13 cellular contexts compared by ENCODE assay signal in genomic region chr5:56003179-56003578, GRCh38. TPM values are rescaled to one million over a fixed set of nuclear protein-coding genes. Genes with fewer than 3 reads are reported as not detected.
DNase-seq lines count a peak whose midpoint lies in the region; ATAC-seq, FAIRE-seq and TF ChIP-seq lines count a peak whose summit lies in the region.
"Had no signal": no experiment of that assay in that cellular context is flagged by ENCODE, and none has a peak within 500 bp of the region (broad histone marks: within the 10 kb centered on the region; RNA-seq: fewer than 3 reads in every experiment).

No MANE protein-coding gene starts in this region.

- H2BK12ac ChIP-seq in mesenchymal stem cell (ENCODE audit: low read length in 2 of 2) = no peak overlapping the region

- peak overlapping the region; percentile 74; the same call in 1 of the 2 replicates for H3K27ac ChIP-seq in IMR-90 (ENCODE audit: insufficient read depth, low read length)
- H3K27ac ChIP-seq in mesenchymal stem cell (ENCODE audit: low read length, poor library complexity, severe bottlenecking) = no peak overlapping the region
- no peak overlapping the region for H3K27ac ChIP-seq in coronary artery
- H3K27ac ChIP-seq: cardiac muscle cell had no signal

- H3K23ac ChIP-seq in IMR-90 (ENCODE audit: low read depth, low read length) = no peak overlapping the region
- H3K23ac ChIP-seq in mesenchymal stem cell (ENCODE audit: low read length in 2 of 2) = no peak overlapping the region

- no peak overlapping the region for H3K56ac ChIP-seq in IMR-90 (ENCODE audit: extremely low read depth, insufficient read depth, low read length)

- peaks cover 3% of the 10 kb centered on the region for H3K9me3 Mint-ChIP-seq in stimulated activated memory B cell treated with anti-CD40 and anti-IgM and Interleukin-4, amounts not matched to agents 10 μg/mL and 1 μg/mL and 100 μg/mL, for 72 hours

- H3K4me1 ChIP-seq in IMR-90 (ENCODE audit: control insufficient read depth, insufficient read depth, low read length) (peaks cover 5% of the 10 kb centered on the region), mesenchymal stem cell (ENCODE audit: control insufficient read depth, insufficient read depth, low read depth, low read length) (no peaks in the 10 kb centered on the region)

- H4K91ac ChIP-seq in IMR-90 (ENCODE audit: insufficient read depth, low read depth, low read length) = no peak overlapping the region
- no peak overlapping the region for H4K91ac ChIP-seq in mesenchymal stem cell (ENCODE audit: low read length)

- H3K36me3 Mint-ChIP-seq in stimulated activated memory B cell treated with anti-CD40 and anti-IgM and Interleukin-4, amounts not matched to agents 10 μg/mL and 1 μg/mL and 100 μg/mL, for 72 hours = no peaks in the 10 kb centered on the region

- H3K9me3 ChIP-seq in IMR-90 (ENCODE audit: control insufficient read depth, insufficient read depth, low read length) = 0 out of 2 replicates have a peak, but pooled peaks cover 2% of the 10 kb centered on the region
- H3K9me3 ChIP-seq in mesenchymal stem cell (ENCODE audit: control insufficient read depth, low read length) = peaks cover 3% of the 10 kb centered on the region

- in situ Hi-C loops in IMR-90 (cut with MboI; ENCODE audit: low sequenced_read_pairs) = no loop called here

- H2BK20ac ChIP-seq in IMR-90 (ENCODE audit: low read depth, low read length) = no peak overlapping the region

- no peak overlapping the region for H3K4me3 Mint-ChIP-seq in stimulated activated memory B cell treated with anti-CD40 and anti-IgM and Interleukin-4, amounts not matched to agents 10 μg/mL and 1 μg/mL and 100 μg/mL, for 72 hours

- H3K27ac Mint-ChIP-seq in stimulated activated memory B cell treated with anti-CD40 and anti-IgM and Interleukin-4, amounts not matched to agents 10 μg/mL and 1 μg/mL and 100 μg/mL, for 72 hours = no peak overlapping the region

- no peak overlapping the region for H3K9ac ChIP-seq in IMR-90 (ENCODE audit: low read depth, low read length)
- H3K9ac ChIP-seq in mesenchymal stem cell (ENCODE audit: low read length) = peak overlapping the region; percentile 43

- POLR2A ChIA-PET in IMR-90 (lab: Charles Lee; ENCODE audit: unreplicated experiment) = no interaction called here

- H3K9me1 ChIP-seq in IMR-90 (ENCODE audit: insufficient read depth, low read length) = no peaks in the 10 kb centered on the region

- H2BK5ac ChIP-seq in IMR-90 (ENCODE audit: low read depth, low read length, poor library complexity, severe bottlenecking) (no peak overlapping the region), mesenchymal stem cell (ENCODE audit: low read depth, low read length, poor library complexity, severe bottlenecking) (no peak overlapping the region)

- TF ChIP-seq CTCF in IMR-90 (conservative IDR thresholded peaks at IDR 0.05; ENCODE audit: low read depth, low read length) (no peak), bronchial epithelial cell (IDR thresholded peaks at IDR 0.05; ENCODE audit: insufficient read depth, low read length, severe bottlenecking) (no peak), coronary artery (IDR thresholded peaks at IDR 0.05) (no peak)

- peak; percentile 64 for DNase-seq in AG08395 (ENCODE audit: low spot score)
- DNase-seq in IMR-90 = peak; percentile 62
- peak; percentile 87 for DNase-seq in bronchial epithelial cell (ENCODE audit: low read depth)
- DNase-seq in mesenchymal stem cell = peak; percentile 65
- DNase-seq in NCI-H1694 treated with DMSO at 0.1 percent for 48 hours (lab: John Stamatoyannopoulos, UW) = no peak
- DNase-seq in coronary artery (ENCODE audit: low spot score) = no peak
- no peak for DNase-seq in stimulated activated CD4-positive, alpha-beta T cell treated with anti-CD3 and anti-CD28 coated beads, Interleukin-4, amount 100 ng/mL, for 24 hours
- DNase-seq: activated T-cell treated with anti-CD3 and anti-CD28 coated beads, Interleukin-2, amount 50 U/mL, for 48 hours; AML-193; glutamatergic neuron; NCI-H1417 had no signal

- H4K20me1 ChIP-seq in IMR-90 (ENCODE audit: insufficient read depth, low read length) = no peaks in the 10 kb centered on the region

- no peak for TF ChIP-seq RAD21 in IMR-90 (IDR thresholded peaks at IDR 0.05; ENCODE audit: low read length)

- no peak overlapping the region for H2AK9ac ChIP-seq in IMR-90 (replicated peaks; ENCODE audit: low read depth, low read length, poor library complexity)

- H3K14ac ChIP-seq in IMR-90 (replicated peaks; ENCODE audit: low read depth, low read length) = no peak overlapping the region
- no peak overlapping the region for H3K14ac ChIP-seq in mesenchymal stem cell (ENCODE audit: low read length in 2 of 2)

- peak overlapping the region; percentile 42 for H3K18ac ChIP-seq in IMR-90 (ENCODE audit: low read depth, low read length)
- H3K18ac ChIP-seq in mesenchymal stem cell (ENCODE audit: low read depth in 1 of 2, low read length in 2 of 2) = no peak overlapping the region

- H3K4me2 ChIP-seq in IMR-90 (ENCODE audit: low read depth, low read length) = no peak overlapping the region
- no peak overlapping the region for H3K4me2 ChIP-seq in mesenchymal stem cell (ENCODE audit: low read length, poor library complexity, severe bottlenecking)

- H4K8ac ChIP-seq in IMR-90 (ENCODE audit: low read depth in 2 of 2, low read length in 2 of 2) (peak overlapping the region; percentile 10 to 16; a peak in 1 of 4 replicates), mesenchymal stem cell (ENCODE audit: low read length) (no peak overlapping the region)

- H3K79me1 ChIP-seq in IMR-90 (ENCODE audit: low read depth in 1 of 2, low read length in 2 of 2) (no peaks in the 10 kb centered on the region), mesenchymal stem cell (replicated peaks; ENCODE audit: low read length, poor library complexity, severe bottlenecking) (no peaks in the 10 kb centered on the region)

- intact Hi-C loops in IMR-90 (cut with micrococcal nuclease) = no loop called here

- no peak for FAIRE-seq in bronchial epithelial cell (lab: Jason Lieb, UNC)

- CTCF ChIA-PET in IMR-90 (lab: Yijun Ruan, JAX) = no interaction called here

- dilution Hi-C loops in IMR-90 (cut with HindIII; ENCODE audit: low sequenced_read_pairs, unreplicated experiment) = no loop called here

- H3K4me3 ChIP-seq in IMR-90 (ENCODE audit: insufficient read depth, low read depth, low read length) = no peak overlapping the region
- no peak overlapping the region for H3K4me3 ChIP-seq in bronchial epithelial cell (ENCODE audit: low read depth, low read length)
- no peak overlapping the region for H3K4me3 ChIP-seq in mesenchymal stem cell (ENCODE audit: insufficient read depth in 1 of 2, low read depth in 1 of 2, low read length in 2 of 2)
- no peak overlapping the region for H3K4me3 ChIP-seq in coronary artery
- H3K4me3 ChIP-seq: cardiac muscle cell had no signal

- H2AK5ac ChIP-seq in IMR-90 (ENCODE audit: low read depth, low read length) = no peak overlapping the region; the same call in 1 of the 2 replicates
- H2AK5ac ChIP-seq in mesenchymal stem cell (ENCODE audit: low read length, severe bottlenecking) = no peak overlapping the region

- H4K5ac ChIP-seq in IMR-90 (ENCODE audit: low read depth, low read length) = 0 out of 2 replicates have a peak overlapping the region, but pooled peaks have one; percentile 55

- H3K27me3 ChIP-seq in IMR-90 (ENCODE audit: control insufficient read depth, insufficient read depth, low read length) (no peaks in the 10 kb centered on the region), bronchial epithelial cell (ENCODE audit: control insufficient read depth, insufficient read depth, low read length) (no peaks in the 10 kb centered on the region), mesenchymal stem cell (ENCODE audit: control insufficient read depth in 1 of 2, insufficient read depth in 1 of 2, low read length in 2 of 2) (no peaks in the 10 kb centered on the region)
- H3K27me3 ChIP-seq: cardiac muscle cell had no signal

- no peaks in the 10 kb centered on the region for H3K36me3 ChIP-seq in IMR-90 (ENCODE audit: control insufficient read depth, insufficient read depth, low read length)
- H3K36me3 ChIP-seq in bronchial epithelial cell (ENCODE audit: control insufficient read depth, insufficient read depth, low read length) = no peaks in the 10 kb centered on the region
- no peaks in the 10 kb centered on the region for H3K36me3 ChIP-seq in mesenchymal stem cell (ENCODE audit: control insufficient read depth in 1 of 2, insufficient read depth in 2 of 2, low read depth in 1 of 2, low read length in 2 of 2)
- H3K36me3 ChIP-seq: cardiac muscle cell had no signal

- peaks cover 14% of the 10 kb centered on the region for H3K4me1 Mint-ChIP-seq in stimulated activated memory B cell treated with anti-CD40 and anti-IgM and Interleukin-4, amounts not matched to agents 10 μg/mL and 1 μg/mL and 100 μg/mL, for 72 hours

- H2BK120ac ChIP-seq in IMR-90 (ENCODE audit: low read depth, low read length) = peak overlapping the region; percentile 17; the same call in 1 of the 2 replicates
- H2BK120ac ChIP-seq in mesenchymal stem cell (ENCODE audit: low read depth, low read length) = peak overlapping the region; percentile 27

- H2AFZ ChIP-seq in IMR-90 (replicated peaks; ENCODE audit: low read length, poor library complexity) = peak overlapping the region; percentile 6
- no peak overlapping the region for H2AFZ ChIP-seq in mesenchymal stem cell (ENCODE audit: low read depth, low read length)

- peak; percentile 83 for ATAC-seq in IMR-90 (ENCODE audit: low read depth)
- no peak for ATAC-seq in stimulated activated memory B cell treated with anti-CD40 and anti-IgM and Interleukin-4, amounts not matched to agents 10 μg/mL and 1 μg/mL and 100 μg/mL, for 72 hours

- 0 out of 2 replicates have a peak overlapping the region, but pooled peaks have one; percentile 6 for H3K4ac ChIP-seq in IMR-90 (ENCODE audit: low read depth, low read length)
- H3K4ac ChIP-seq in mesenchymal stem cell (ENCODE audit: low read depth in 1 of 2, low read length in 2 of 2) = no peak overlapping the region

- H2BK15ac ChIP-seq in IMR-90 (ENCODE audit: low read depth, low read length) (no peak overlapping the region; the same call in 2 of the 3 replicates), mesenchymal stem cell (ENCODE audit: low read depth, poor library complexity, severe bottlenecking) (no peak overlapping the region)

- no TSS peak for BruUV-seq in IMR-90 (replicated peaks; lab: Mats Ljungman, UMichigan)

- no peaks in the 10 kb centered on the region for H3K27me3 Mint-ChIP-seq in stimulated activated memory B cell treated with anti-CD40 and anti-IgM and Interleukin-4, amounts not matched to agents 10 μg/mL and 1 μg/mL and 100 μg/mL, for 72 hours

- TF ChIP-seq POLR2A in IMR-90 (IDR thresholded peaks at IDR 0.05; ENCODE audit: low read depth, low read length) = no peak

- no CpG with 5 or more reads among the region's 2 CpGs for WGBS in IMR-90 (ENCODE audit: extremely low coverage in 2 of 2, insufficient read length in 1 of 2), 2 experiments
- 71% methylated on average over 1 of the region's 2 CpGs for WGBS in mesenchymal stem cell

TF ChIP-seq in IMR-90, 13 proteins besides CTCF, POLR2A, EP300 and RAD21 (continues in another document):
- no peak for TF ChIP-seq RCOR1 (IDR thresholded peaks at IDR 0.05; ENCODE audit: insufficient replicate concordance, low read length)

RNA-seq across cellular contexts. Expression of gene IL6ST, which starts 8.4 kb away (rescaled TPM):
- total RNA-seq in IMR-90 (2012; rRNA removed) (506 and 533 TPM in 2 replicates), bronchial epithelial cell (42.5 and 50.8 TPM in 2 replicates)
- polyA plus RNA-seq in IMR-90 (2012; rRNA removed) = 90.6 and 93.1 TPM in 2 replicates
- polyA plus RNA-seq in IMR-90 (2012; cell fraction: cytosol; rRNA removed) = 8.4 and 8.7 TPM in 2 replicates
- polyA plus RNA-seq in IMR-90 (2012; cell fraction: nucleus; rRNA removed; ENCODE audit: low replicate concordance) = 3.7 and 44.6 TPM in 2 replicates
- 1,394 TPM for polyA plus RNA-seq in mesenchymal stem cell (2013, experiment 1 of 2)
- 1,387 TPM for polyA plus RNA-seq in mesenchymal stem cell (2013, experiment 2 of 2)

Comparison
In these comparisons a context has a peak if more than half of its experiments do, and no peak if none do; other contexts are left out.
1. DNase-seq: peak in AG08395 (single experiment), IMR-90 (single experiment), bronchial epithelial cell (single experiment) and mesenchymal stem cell (single experiment); none in NCI-H1694 treated with DMSO at 0.1 percent for 48 hours (single experiment), coronary artery (single experiment) and stimulated activated CD4-positive, alpha-beta T cell treated with anti-CD3 and anti-CD28 coated beads, Interleukin-4, amount 100 ng/mL, for 24 hours (single experiment).